ENCODE assay signal across 29 cellular contexts in the genomic region with DNA sequence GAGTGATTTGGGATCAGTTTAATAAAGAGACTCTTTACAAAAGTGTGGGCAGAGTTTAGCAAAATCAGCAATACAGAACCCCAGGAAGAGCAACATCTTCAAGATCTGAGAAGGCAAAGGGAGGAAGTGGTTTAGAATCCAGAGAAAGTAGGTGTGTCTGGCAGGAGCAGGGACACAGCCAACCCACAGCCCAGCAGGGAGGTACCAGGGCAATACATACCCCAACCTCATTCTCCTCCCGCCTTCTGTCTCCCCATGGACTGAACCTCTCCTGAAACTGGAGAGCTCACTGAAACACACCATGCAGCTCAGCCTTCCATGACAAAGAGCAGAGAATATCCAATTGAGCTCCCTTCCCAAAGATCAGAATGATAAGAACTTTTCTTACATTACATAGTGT.
"Had no signal": no experiment of that assay in that cellular context is flagged by ENCODE, and none has a peak within 500 bp of the region (broad histone marks: within the 10 kb centered on the region; RNA-seq: fewer than 3 reads in every experiment).

No MANE protein-coding gene starts in this region.

- H3K4me3 Mint-ChIP-seq: endodermal cell; memory B cell; mesothelial cell of epicardium; naive thymus-derived CD4-positive, alpha-beta T cell; nephron; neural progenitor cell; stimulated activated naive B cell treated with anti-CD40 and anti-IgM and Interleukin-4, amounts not matched to agents 10 μg/mL and 1 μg/mL and 100 μg/mL, for 72 hours; stimulated activated naive CD8-positive, alpha-beta T cell treated with anti-CD3 and anti-CD28 coated beads, Interleukin-15, Interleukin-2, amounts not matched to agents 100 ng/mL and 50 ng/mL, for 24 hours had no signal

- H3K27me3 ChIP-seq: gastrocnemius medialis, neural progenitor cell, right lobe of liver, tibial nerve, upper lobe of right lung, vagina had no signal

- DNase-seq: dorsolateral prefrontal cortex; effector CD4-positive, alpha-beta T cell; endodermal cell; foreskin fibroblast; gastrocnemius medialis; head of caudate nucleus; kidney; mucosa of descending colon; naive thymus-derived CD4-positive, alpha-beta T cell; right lobe of liver; small intestine; stimulated activated CD4-positive, alpha-beta T cell treated with anti-CD3 and anti-CD28 coated beads, Interleukin-15, amount 100 ng/mL, for 24 hours; stimulated activated CD4-positive, alpha-beta T cell treated with anti-CD3 and anti-CD28 coated beads, Interleukin-2, amount 100 ng/mL, for 48 hours; stimulated activated naive B cell treated with anti-CD40 and anti-IgM and Interleukin-4, amounts not matched to agents 10 μg/mL and 1 μg/mL and 100 μg/mL, for 72 hours; upper lobe of right lung had no signal

- H3K4me1 Mint-ChIP-seq: endodermal cell; memory B cell; mesothelial cell of epicardium; nephron; neural progenitor cell; stimulated activated naive B cell treated with anti-CD40 and anti-IgM and Interleukin-4, amounts not matched to agents 10 μg/mL and 1 μg/mL and 100 μg/mL, for 72 hours had no signal

- H3K4me2 ChIP-seq: neural progenitor cell had no signal

- H3K4me3 ChIP-seq: dorsolateral prefrontal cortex, gastrocnemius medialis, lung, mucosa of descending colon, neural progenitor cell, right lobe of liver, thoracic aorta, tibial nerve, upper lobe of right lung, vagina had no signal

- H2AFZ ChIP-seq: neural progenitor cell, parathyroid adenoma had no signal

- H3K27me3 Mint-ChIP-seq: memory B cell; naive thymus-derived CD4-positive, alpha-beta T cell; stimulated activated naive B cell treated with anti-CD40 and anti-IgM and Interleukin-4, amounts not matched to agents 10 μg/mL and 1 μg/mL and 100 μg/mL, for 72 hours; stimulated activated naive CD8-positive, alpha-beta T cell treated with anti-CD3 and anti-CD28 coated beads, Interleukin-15, Interleukin-2, amounts not matched to agents 100 ng/mL and 50 ng/mL, for 24 hours had no signal

- H3K9me3 Mint-ChIP-seq: endodermal cell, nephron, neural progenitor cell had no signal

- H3K9ac ChIP-seq: neural progenitor cell, parathyroid adenoma had no signal

- H3K27ac ChIP-seq: dorsolateral prefrontal cortex, epithelial cell of prostate, gastrocnemius medialis, neural progenitor cell, parathyroid adenoma, right lobe of liver, thoracic aorta, tibial nerve, upper lobe of right lung, vagina had no signal

- H3K9me3 ChIP-seq: gastrocnemius medialis, mucosa of descending colon, right lobe of liver, thoracic aorta, tibial nerve, upper lobe of right lung, vagina had no signal

- H3K36me3 ChIP-seq: gastrocnemius medialis, neural progenitor cell, right lobe of liver, thoracic aorta, tibial nerve, upper lobe of right lung, vagina had no signal

- H3K4me1 ChIP-seq: gastrocnemius medialis, neural progenitor cell, parathyroid adenoma, right lobe of liver, tibial nerve, upper lobe of right lung, vagina had no signal

- H3K36me3 Mint-ChIP-seq: memory B cell; mesothelial cell of epicardium; naive thymus-derived CD4-positive, alpha-beta T cell; neural progenitor cell; stimulated activated naive B cell treated with anti-CD40 and anti-IgM and Interleukin-4, amounts not matched to agents 10 μg/mL and 1 μg/mL and 100 μg/mL, for 72 hours had no signal

- H3K27ac Mint-ChIP-seq: endodermal cell; memory B cell; mesothelial cell of epicardium; naive thymus-derived CD4-positive, alpha-beta T cell; nephron; neural progenitor cell; progenitor cell of endocrine pancreas; stimulated activated naive B cell treated with anti-CD40 and anti-IgM and Interleukin-4, amounts not matched to agents 10 μg/mL and 1 μg/mL and 100 μg/mL, for 72 hours; stimulated activated naive CD8-positive, alpha-beta T cell treated with anti-CD3 and anti-CD28 coated beads, Interleukin-15, Interleukin-2, amounts not matched to agents 100 ng/mL and 50 ng/mL, for 24 hours had no signal

- ATAC-seq: esophagus mucosa; gastrocnemius medialis; left lobe of liver; mucosa of descending colon; naive thymus-derived CD4-positive, alpha-beta T cell; right lobe of liver; stimulated activated naive B cell treated with anti-CD40 and anti-IgM and Interleukin-4, amounts not matched to agents 10 μg/mL and 1 μg/mL and 100 μg/mL, for 72 hours; upper lobe of right lung had no signal

- H3K79me2 ChIP-seq: parathyroid adenoma had no signal
